8 cellular contexts compared by ENCODE assay signal in genomic region chr1:12196641-12197482, GRCh38. TPM values are rescaled to one million over a fixed set of nuclear protein-coding genes. Genes with fewer than 3 reads are reported as not detected.
A peak's percentile ranks its signal among the peaks of the same experiment; 100 is the strongest.
DNase-seq lines count a peak whose midpoint lies in the region; ATAC-seq, FAIRE-seq and TF ChIP-seq lines count a peak whose summit lies in the region.

No MANE protein-coding gene starts in this region.

- TF ChIP-seq CTCF in D721Med (IDR thresholded peaks at IDR 0.05; ENCODE audit: insufficient read depth, missing control alignments) (peak; percentile 16), activated B cell treated with CpG ODN at 0.5 μM for 24 hours (IDR thresholded peaks at IDR 0.05) (no peak), mucosa of descending colon (IDR thresholded peaks at IDR 0.05) (no peak)

- peaks cover 63% of the 10 kb centered on the region for H3K36me3 Mint-ChIP-seq in activated B cell treated with CpG ODN at 0.5 μM for 24 hours (ENCODE audit: low read depth)

- CTCF ChIA-PET in activated B cell treated with CpG ODN at 0.5 μM for 24 hours (lab: Charles Lee), result interaction anchor here (0.8 to 7.5 kb wide), 9 partner anchors 13 to 77 kb away, joined by 3 to 116 read pairs (median 5); no protein-coding TSS in a partner anchor

- DNase-seq in D721Med (ENCODE audit: insufficient read length, low spot score) (no peak), Kasumi-1 (lab: John Stamatoyannopoulos, UW) (peak; percentile 92 to 93), activated B cell treated with CpG ODN at 0.5 μM for 24 hours (no peak), mucosa of descending colon (peak in 1 of 3 donors; percentile 40), EL (no peak), NCI-H748 (lab: John Stamatoyannopoulos, UW; ENCODE audit: unreplicated experiment) (no peak), HAP-1 (ENCODE audit: low spot score in 2 of 2) (no peak)

- H3K4me1 ChIP-seq in mucosa of descending colon (ENCODE audit: low read depth), result no peaks in the 10 kb centered on the region
- no peaks in the 10 kb centered on the region for H3K4me1 ChIP-seq in HAP-1

- no peaks in the 10 kb centered on the region for H3K27me3 ChIP-seq in HAP-1 (ENCODE audit: low read depth)

- no peak overlapping the region for H3K4me3 Mint-ChIP-seq in activated B cell treated with CpG ODN at 0.5 μM for 24 hours

- peak overlapping the region; percentile 30 for H3K27ac Mint-ChIP-seq in activated B cell treated with CpG ODN at 0.5 μM for 24 hours

- H3K27me3 Mint-ChIP-seq in activated B cell treated with CpG ODN at 0.5 μM for 24 hours, result no peaks in the 10 kb centered on the region

- FAIRE-seq in D721Med (lab: Jason Lieb, UNC), result no peak

- H3K36me3 ChIP-seq in mucosa of descending colon (ENCODE audit: low read depth) (no peaks in the 10 kb centered on the region), HAP-1 (replicated peaks) (no peaks in the 10 kb centered on the region)

- H3K9me3 ChIP-seq in mucosa of descending colon (no peaks in the 10 kb centered on the region), HAP-1 (no peaks in the 10 kb centered on the region)

- H3K4me3 ChIP-seq in mucosa of descending colon, result no peak overlapping the region
- H3K4me3 ChIP-seq in HAP-1, result no peak overlapping the region

- POLR2A ChIA-PET in activated B cell treated with CpG ODN at 0.5 μM for 24 hours (lab: Charles Lee), result interaction anchor here (0.6 to 2.9 kb wide), 4 partner anchors 8 to 288 kb away, joined by 3 to 16 read pairs (median 4); no protein-coding TSS in a partner anchor

- H3K4me1 Mint-ChIP-seq in activated B cell treated with CpG ODN at 0.5 μM for 24 hours, result peaks cover 65% of the 10 kb centered on the region

- peak; percentile 29 for ATAC-seq in activated B cell treated with CpG ODN at 0.5 μM for 24 hours (ENCODE audit: low read depth)
- peak; percentile 64 for ATAC-seq in mucosa of descending colon
- ATAC-seq in GM18517 (IDR thresholded peaks at IDR 0.05; ENCODE audit: unreplicated experiment), result no peak

- no peaks in the 10 kb centered on the region for H3K9me3 Mint-ChIP-seq in activated B cell treated with CpG ODN at 0.5 μM for 24 hours

- in situ Hi-C loops in HAP-1 (cut with MboI; ENCODE audit: low sequenced_read_pairs), result no loop called here

- intact Hi-C loops in activated B cell treated with CpG ODN at 0.5 μM for 24 hours (cut with micrococcal nuclease), result no loop called here
- intact Hi-C loops in mucosa of descending colon (cut with DNase I, micrococcal nuclease), result no loop called here

RNA-seq across cellular contexts. Expression of gene TNFRSF1B, which starts 30.1 kb away (rescaled TPM):
- total RNA-seq in activated B cell treated with CpG ODN at 0.5 μM for 24 hours (89.0 and 98.6 TPM in 2 replicates), mucosa of descending colon (10 to 100 TPM; 20.3 to 39.3 (median 31.6) TPM)

RNA-seq across cellular contexts. Expression of gene VPS13D, which starts 33.0 kb away (rescaled TPM):
- 52.6 and 64.5 TPM in 2 replicates for total RNA-seq in activated B cell treated with CpG ODN at 0.5 μM for 24 hours
- total RNA-seq in mucosa of descending colon, result 10 to 100 TPM; 70.1 to 96.6 (median 96.6) TPM

Comparison
In these comparisons a context has a peak if more than half of its experiments do, and no peak if none do; other contexts are left out.
1. DNase-seq: peak in Kasumi-1 (2 of 2); none in D721Med (single experiment), activated B cell treated with CpG ODN at 0.5 μM for 24 hours (single experiment), EL (single experiment), NCI-H748 (single experiment) and HAP-1 (0 of 2).